8 cellular contexts compared by ENCODE assay signal in the genomic region with DNA sequence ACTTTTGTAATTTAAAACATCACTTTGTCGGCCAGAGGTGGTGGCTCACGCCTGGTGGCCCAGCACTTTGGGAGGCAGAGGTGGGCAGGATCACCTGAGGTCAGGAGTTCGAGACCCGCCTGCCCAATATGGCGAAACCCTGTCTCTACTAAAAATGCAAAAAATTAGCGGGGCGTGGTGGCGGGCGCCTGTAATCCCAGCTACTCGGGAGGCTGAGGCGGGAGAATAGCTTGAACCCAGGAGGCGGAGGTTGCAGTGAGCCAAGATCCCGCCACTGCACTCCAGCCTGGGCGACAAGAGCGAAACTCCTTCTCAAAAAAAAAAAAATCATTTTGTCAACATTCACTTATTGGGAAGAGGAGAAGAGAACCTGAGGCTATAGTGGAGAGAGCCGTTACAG. TPM values are rescaled to one million over a fixed set of nuclear protein-coding genes. Genes with fewer than 3 reads are reported as not detected.
DNase-seq lines count a peak whose midpoint lies in the region; ATAC-seq and TF ChIP-seq lines count a peak whose summit lies in the region.
"Not testable (repeated sequence)": the region's sequence is repeated elsewhere in the genome, so short reads cannot be mapped to it uniquely, and the experiment has no call there.

No MANE protein-coding gene starts in this region.

- not testable (repeated sequence) for TF ChIP-seq CTCF in AG04449 (IDR thresholded peaks at IDR 0.05; ENCODE audit: insufficient read depth, low read length, missing control alignments); HEK293 (tag by site-specific recombination; IDR thresholded peaks at IDR 0.05); SK-N-SH (IDR thresholded peaks at IDR 0.05); nephron progenitor cell (IDR thresholded peaks at IDR 0.05)

- peak overlapping the region; percentile 36; the same call in 1 of the 2 replicates for H3K27ac ChIP-seq in HEK293 (ENCODE audit: extremely low read depth, low read depth, low read length)
- H3K27ac ChIP-seq in SK-N-SH (ENCODE audit: low read depth in 2 of 2, low read length in 1 of 2), result peak overlapping the region; percentile 78 to 83; a peak in 3 of 4 replicates

- POLR2A ChIA-PET in AG04449 (lab: Yijun Ruan, JAX), result not testable (repeated sequence)
- POLR2A ChIA-PET in HEK293 (lab: Yijun Ruan, JAX) (interaction anchor here (0.6 to 2.0 kb wide), 3 partner anchors 12 to 44 kb away, joined by 3 to 17 read pairs (median 5); a partner anchor contains a TSS), SK-N-SH (lab: Yijun Ruan, JAX) (interaction anchor here (0.9 to 1.7 kb wide), 4 partner anchors 10 to 38 kb away, joined by 3 to 10 read pairs (median 4); a partner anchor contains a TSS)

- TF ChIP-seq EP300 in SK-N-SH (IDR thresholded peaks at IDR 0.05; ENCODE audit: borderline replicate concordance in 1 of 2, low read depth in 1 of 2, low read length in 1 of 2), result not testable (repeated sequence)

- not testable (repeated sequence) for H4K20me1 ChIP-seq in SK-N-SH (ENCODE audit: insufficient read depth)

- H2AFZ ChIP-seq in SK-N-SH (ENCODE audit: low read depth), result peak overlapping the region; percentile 100

- H3K9me2 ChIP-seq in SK-N-SH, result not testable (repeated sequence)

- H3K27me3 Mint-ChIP-seq in activated naive CD8-positive, alpha-beta T cell treated with anti-CD3 and anti-CD28 coated beads for 36 hours; effector memory CD8-positive, alpha-beta T cell; stimulated activated naive CD8-positive, alpha-beta T cell treated with anti-CD3 and anti-CD28 coated beads, Interleukin-15, amount 100 ng/mL, for 72 hours: not testable (repeated sequence)
- H3K27me3 Mint-ChIP-seq in nephron progenitor cell (ENCODE audit: low read depth, poor library complexity), result peaks cover 24% of the 10 kb centered on the region

- TF ChIP-seq RAD21 in SK-N-SH (IDR thresholded peaks at IDR 0.05; ENCODE audit: low read length), result not testable (repeated sequence)

- H3K4me2 ChIP-seq in SK-N-SH, result peak overlapping the region; percentile 86

- H3K36me3 ChIP-seq in HEK293 (ENCODE audit: control insufficient read depth in 2 of 2, insufficient read depth in 1 of 2, low read length in 2 of 2), result peaks cover 0 to 17% of the 10 kb centered on the region in 2 experiments; a peak in 1 of 3 replicates
- H3K36me3 ChIP-seq in SK-N-SH (replicated peaks in 1 of 2; ENCODE audit: control insufficient read depth in 1 of 2, insufficient read depth in 2 of 2, low read length in 1 of 2); iPS-15b (ENCODE audit: control insufficient read depth, insufficient read depth, low read length): not testable (repeated sequence)

- peak overlapping the region; percentile 92 for H3K27ac Mint-ChIP-seq in activated naive CD8-positive, alpha-beta T cell treated with anti-CD3 and anti-CD28 coated beads for 36 hours
- H3K27ac Mint-ChIP-seq in effector memory CD8-positive, alpha-beta T cell, result peak overlapping the region; percentile 84 to 92
- peak overlapping the region; percentile 97 for H3K27ac Mint-ChIP-seq in nephron progenitor cell
- peak overlapping the region in 1 of 2 donors; percentile 95 for H3K27ac Mint-ChIP-seq in stimulated activated naive CD8-positive, alpha-beta T cell treated with anti-CD3 and anti-CD28 coated beads, Interleukin-15, amount 100 ng/mL, for 72 hours

- H3K4me1 ChIP-seq in HEK293 (ENCODE audit: control insufficient read depth, insufficient read depth, low read length); iPS-15b (ENCODE audit: control insufficient read depth, insufficient read depth, low read length): not testable (repeated sequence)
- peaks cover 0 to 14% of the 10 kb centered on the region in 2 experiments; a peak in 3 of 4 replicates for H3K4me1 ChIP-seq in SK-N-SH (ENCODE audit: control insufficient read depth in 1 of 2, insufficient read depth in 2 of 2, low read depth in 1 of 2, low read length in 1 of 2)

- H3K4me3 Mint-ChIP-seq in activated naive CD8-positive, alpha-beta T cell treated with anti-CD3 and anti-CD28 coated beads for 36 hours, result peak overlapping the region; percentile 92
- H3K4me3 Mint-ChIP-seq in effector memory CD8-positive, alpha-beta T cell, result peak overlapping the region; percentile 86 to 87
- peak overlapping the region; percentile 93 for H3K4me3 Mint-ChIP-seq in nephron progenitor cell
- H3K4me3 Mint-ChIP-seq in stimulated activated naive CD8-positive, alpha-beta T cell treated with anti-CD3 and anti-CD28 coated beads, Interleukin-15, amount 100 ng/mL, for 72 hours, result peak overlapping the region; percentile 81

- peak overlapping the region; percentile 96 for H3K9ac ChIP-seq in SK-N-SH
- not testable (repeated sequence) for H3K9ac ChIP-seq in iPS-15b (ENCODE audit: low read depth, low read length)

- H3K4me3 ChIP-seq in AG04449 (ENCODE audit: low read depth, low read length) (peak overlapping the region; percentile 75), HEK293 (ENCODE audit: low read depth, low read length) (peak overlapping the region; percentile 73), SK-N-SH (ENCODE audit: low read depth in 2 of 2, low read length in 1 of 2) (peak overlapping the region; percentile 82 to 89), iPS-15b (ENCODE audit: low read depth, low read length) (peak overlapping the region; percentile 87)

- not testable (repeated sequence) for ATAC-seq in effector memory CD8-positive, alpha-beta T cell (replicated peaks); stimulated activated naive CD8-positive, alpha-beta T cell treated with anti-CD3 and anti-CD28 coated beads, Interleukin-15, amount 100 ng/mL, for 72 hours

- peaks cover 54% of the 10 kb centered on the region for H3K79me2 ChIP-seq in SK-N-SH (ENCODE audit: insufficient read depth)

- not testable (repeated sequence) for H3K36me3 Mint-ChIP-seq in activated naive CD8-positive, alpha-beta T cell treated with anti-CD3 and anti-CD28 coated beads for 36 hours; effector memory CD8-positive, alpha-beta T cell (ENCODE audit: insufficient read depth)
- peaks cover 18% of the 10 kb centered on the region for H3K36me3 Mint-ChIP-seq in nephron progenitor cell (ENCODE audit: low read depth)

- CTCF ChIA-PET in AG04449 (lab: Yijun Ruan, JAX), result interaction anchor here (0.6 to 5.0 kb wide), 6 partner anchors 8 to 142 kb away, joined by 3 to 38 read pairs (median 8); a partner anchor contains a TSS
- CTCF ChIA-PET in HEK293 (lab: Yijun Ruan, JAX), result interaction anchor here (1.0 to 3.0 kb wide), 3 partner anchors 9 to 145 kb away, joined by 3 to 13 read pairs (median 4); no protein-coding TSS in a partner anchor
- CTCF ChIA-PET in SK-N-SH (lab: Yijun Ruan, JAX), result interaction anchor here (0.6 to 3.0 kb wide), 13 partner anchors 9 to 423 kb away, joined by 3 to 13 read pairs (median 3); no protein-coding TSS in a partner anchor

- H3K9me3 Mint-ChIP-seq in activated naive CD8-positive, alpha-beta T cell treated with anti-CD3 and anti-CD28 coated beads for 36 hours; effector memory CD8-positive, alpha-beta T cell; nephron progenitor cell; stimulated activated naive CD8-positive, alpha-beta T cell treated with anti-CD3 and anti-CD28 coated beads, Interleukin-15, amount 100 ng/mL, for 72 hours: not testable (repeated sequence)

- peaks cover 24% of the 10 kb centered on the region for H3K4me1 Mint-ChIP-seq in activated naive CD8-positive, alpha-beta T cell treated with anti-CD3 and anti-CD28 coated beads for 36 hours
- peaks cover 28 to 32% of the 10 kb centered on the region in 2 donors for H3K4me1 Mint-ChIP-seq in effector memory CD8-positive, alpha-beta T cell (ENCODE audit: low read depth in 2 of 2)
- H3K4me1 Mint-ChIP-seq in nephron progenitor cell, result peaks cover 23% of the 10 kb centered on the region
- H3K4me1 Mint-ChIP-seq in stimulated activated naive CD8-positive, alpha-beta T cell treated with anti-CD3 and anti-CD28 coated beads, Interleukin-15, amount 100 ng/mL, for 72 hours, result peaks cover 44% of the 10 kb centered on the region

- 79% methylated on average over 16 of the region's 16 CpGs for WGBS in SK-N-SH (ENCODE audit: low lambda C conversion rate)

- H3K27me3 ChIP-seq in SK-N-SH (ENCODE audit: insufficient read depth); iPS-15b (ENCODE audit: control insufficient read depth, insufficient read depth, low read length): not testable (repeated sequence)

- not testable (repeated sequence) for H3K9me3 ChIP-seq in HEK293 (ENCODE audit: control insufficient read depth, insufficient read depth, low read depth, low read length); SK-N-SH; iPS-15b (ENCODE audit: control insufficient read depth, insufficient read depth, low read length)

- not testable (repeated sequence) for DNase-seq in AG04449 (ENCODE audit: low read depth, low spot score); SK-N-SH; activated naive CD8-positive, alpha-beta T cell treated with anti-CD3 and anti-CD28 coated beads for 36 hours; effector memory CD8-positive, alpha-beta T cell; nephron progenitor cell; stimulated activated naive CD8-positive, alpha-beta T cell treated with anti-CD3 and anti-CD28 coated beads, Interleukin-15, amount 100 ng/mL, for 72 hours

- peaks cover 19% of the 10 kb centered on the region for H3F3A ChIP-seq in SK-N-SH (replicated peaks; ENCODE audit: insufficient read depth)

RNA-seq across cellular contexts. Expression of a gene that starts 0.9 kb away (rescaled TPM):
- polyA plus RNA-seq in SK-N-SH (2012; rRNA removed), result 3.6 and 4.1 TPM in 2 replicates
- polyA plus RNA-seq in SK-N-SH (2012; cell fraction: cytosol; rRNA removed), result 1.6 and 2.0 TPM in 2 replicates
- 9.8 and 12.6 TPM in 2 replicates for polyA plus RNA-seq in SK-N-SH (2012; cell fraction: nucleus; rRNA removed)
- total RNA-seq in activated naive CD8-positive, alpha-beta T cell treated with anti-CD3 and anti-CD28 coated beads for 36 hours, result 10 to 100 TPM; 26.4 to 28.0 TPM

RNA-seq across cellular contexts. Expression of a gene that starts 37.8 kb away (rescaled TPM):
- 9.7 and 12.1 TPM in 2 replicates for polyA plus RNA-seq in SK-N-SH (2012; rRNA removed)
- polyA plus RNA-seq in SK-N-SH (2012; cell fraction: cytosol; rRNA removed), result 8.5 and 9.1 TPM in 2 replicates
- 18.3 and 27.1 TPM in 2 replicates for polyA plus RNA-seq in SK-N-SH (2012; cell fraction: nucleus; rRNA removed)
- 10 to 100 TPM; 40.7 to 42.4 TPM for total RNA-seq in activated naive CD8-positive, alpha-beta T cell treated with anti-CD3 and anti-CD28 coated beads for 36 hours
